ENCODE assay signal across 1 cellular context in the genomic region with DNA sequence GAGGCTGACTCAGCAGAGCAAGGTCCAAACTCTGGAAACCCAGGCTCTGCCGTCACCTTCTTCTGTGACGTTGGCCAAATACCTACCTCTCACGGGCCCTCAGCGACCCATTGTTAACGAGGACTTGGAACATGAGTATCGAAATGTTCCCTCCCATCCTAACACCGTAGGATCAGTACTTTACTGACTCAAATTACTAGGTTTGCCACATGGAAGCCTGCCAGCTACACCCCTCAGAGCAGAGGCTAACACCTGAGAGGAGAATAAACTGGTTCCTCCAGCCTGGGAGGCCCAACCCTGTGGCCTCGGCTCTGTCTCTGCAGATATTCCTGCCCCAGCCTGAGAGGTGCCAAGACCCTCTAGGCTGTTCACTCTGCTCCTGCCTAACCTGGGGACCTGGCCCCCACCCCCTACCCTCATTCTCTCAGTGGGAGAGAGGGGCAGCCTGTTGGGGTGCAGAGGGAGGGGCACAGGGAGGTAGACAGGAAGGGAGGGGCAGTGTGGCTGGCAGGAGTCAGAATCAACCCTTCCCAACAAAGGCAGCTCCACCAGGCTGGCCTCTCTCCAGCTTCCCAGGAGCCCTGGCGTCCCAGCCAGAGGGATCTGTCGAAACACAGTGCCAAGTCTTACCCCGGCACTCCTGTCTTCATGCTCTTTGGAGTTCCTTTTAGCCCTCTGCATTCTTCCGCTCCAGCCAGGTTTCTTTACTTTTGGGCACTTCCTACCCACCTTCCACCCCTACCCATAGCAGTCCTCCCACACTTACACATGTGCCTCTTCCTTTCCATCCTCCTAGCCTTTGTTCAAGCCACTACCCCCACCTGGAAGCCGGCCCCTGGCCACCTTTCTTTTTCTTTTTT.
TF ChIP-seq lines count a peak whose summit lies in the region.

No MANE protein-coding gene starts in this region.

TF ChIP-seq in H1, 55 proteins besides CTCF, POLR2A, EP300 and RAD21:
- TF ChIP-seq JUN (IDR thresholded peaks at IDR 0.05; ENCODE audit: low read depth, low read length) = no peak
- TF ChIP-seq TCF12 (IDR thresholded peaks at IDR 0.05; ENCODE audit: low read depth, low read length) = no peak
- no peak for TF ChIP-seq BACH1 (IDR thresholded peaks at IDR 0.05; ENCODE audit: low read length)
- TF ChIP-seq HDAC6 (IDR thresholded peaks at IDR 0.05; ENCODE audit: low read depth, low read length) = no peak
- TF ChIP-seq CHD2 (IDR thresholded peaks at IDR 0.05; ENCODE audit: low read length) = no peak
- TF ChIP-seq BRCA1 (IDR thresholded peaks at IDR 0.05; ENCODE audit: low read depth, low read length) = no peak
- no peak for TF ChIP-seq TEAD4 (IDR thresholded peaks at IDR 0.05; ENCODE audit: low read depth, low read length)
- TF ChIP-seq MAFK (IDR thresholded peaks at IDR 0.05; ENCODE audit: low read depth, low read length) = no peak
- TF ChIP-seq CHD1 (IDR thresholded peaks at IDR 0.05; ENCODE audit: low read depth, low read length) = no peak
- no peak for TF ChIP-seq KDM1A (IDR thresholded peaks at IDR 0.05; ENCODE audit: borderline replicate concordance, low read length)
